In genomic region chr1:112862753-112863426, GRCh38 we compare ENCODE assay signal across 18 cellular contexts.
DNase-seq lines count a peak whose midpoint lies in the region; ATAC-seq and TF ChIP-seq lines count a peak whose summit lies in the region.
"Had no signal": no experiment of that assay in that cellular context is flagged by ENCODE, and none has a peak within 500 bp of the region (broad histone marks: within the 10 kb centered on the region; RNA-seq: fewer than 3 reads in every experiment).

No MANE protein-coding gene starts in this region.

- H3K27ac ChIP-seq in cardiac muscle cell = peak overlapping the region; percentile 62
- H3K27ac ChIP-seq: SJCRH30 had no signal

- TF ChIP-seq CTCF in cardiac muscle cell (IDR thresholded peaks at IDR 0.05; ENCODE audit: low read depth, low read length) = no peak
- no peak for TF ChIP-seq CTCF in epithelial cell of proximal tubule (conservative IDR thresholded peaks at IDR 0.05; ENCODE audit: low read depth, low read length)

- H3K9me3 ChIP-seq in cardiac muscle cell (ENCODE audit: low read depth) (no peaks in the 10 kb centered on the region), MG63 (no peaks in the 10 kb centered on the region)
- H3K9me3 ChIP-seq: SJCRH30 had no signal

- H3K36me3 ChIP-seq in cardiac muscle cell (no peaks in the 10 kb centered on the region), MG63 (no peaks in the 10 kb centered on the region)
- H3K36me3 ChIP-seq: SJCRH30 had no signal

- no peak overlapping the region for H3K4me3 ChIP-seq in cardiac muscle cell
- no peak overlapping the region for H3K4me3 ChIP-seq in epithelial cell of proximal tubule (ENCODE audit: low read depth, low read length)
- no peak overlapping the region for H3K4me3 ChIP-seq in MG63
- H3K4me3 ChIP-seq: SJCRH30 had no signal

- H3K27me3 ChIP-seq in cardiac muscle cell (no peaks in the 10 kb centered on the region), MG63 (no peaks in the 10 kb centered on the region)
- H3K27me3 ChIP-seq: SJCRH30 had no signal

- H3K4me1 ChIP-seq in cardiac muscle cell (ENCODE audit: low read depth) = peaks cover 5% of the 10 kb centered on the region
- H3K4me1 ChIP-seq: SJCRH30 had no signal

- intact Hi-C loops in Right ventricle myocardium inferior (cut with DNase I) = no loop called here

- ATAC-seq in Right ventricle myocardium inferior (no peak), GM18861 (IDR thresholded peaks at IDR 0.05; ENCODE audit: unreplicated experiment) (no peak)

- DNase-seq in cardiac muscle cell (ENCODE audit: low read depth in 1 of 2, low spot score in 1 of 2) (no peak), Right ventricle myocardium inferior (ENCODE audit: missing footprints) (no peak), epithelial cell of proximal tubule (ENCODE audit: low read depth) (peak; percentile 69), mesenteric fat pad (ENCODE audit: low spot score) (peak; percentile 60), NCI-H748 (lab: John Stamatoyannopoulos, UW; ENCODE audit: unreplicated experiment) (no peak), T-helper 1 cell (no peak), MG63 (no peak)
- DNase-seq: CD4-positive, alpha-beta memory T cell; NCI-H1092 treated with DMSO at 0.1 percent for 48 hours; NCI-H146; NCI-H2081; NCI-H2171 treated with DMSO at 0.1 percent for 48 hours; NCI-H446 treated with DMSO at 0.1 percent for 48 hours; NCI-H748 treated with DMSO at 0.1 percent for 48 hours; OCI-M1; RPMI8226; SJCRH30 had no signal

Comparison
In these comparisons a context has a peak if more than half of its experiments do, and no peak if none do; other contexts are left out.
1. DNase-seq: peak in epithelial cell of proximal tubule (single experiment) and mesenteric fat pad (single experiment); none in cardiac muscle cell (0 of 2), Right ventricle myocardium inferior (single experiment), NCI-H748 (single experiment), T-helper 1 cell (0 of 5) and MG63 (single experiment).